Comparison of ENCODE assay signal across 8 cellular contexts in genomic region chr2:71332413-71332866, GRCh38. TPM values are rescaled to one million over a fixed set of nuclear protein-coding genes. Genes with fewer than 3 reads are reported as not detected.
DNase-seq lines count a peak whose midpoint lies in the region; ATAC-seq and TF ChIP-seq lines count a peak whose summit lies in the region.

No MANE protein-coding gene starts in this region.

- H3K9me3 ChIP-seq in PC-3 (ENCODE audit: low read length) (no peaks in the 10 kb centered on the region), esophagus (ENCODE audit: control insufficient read depth in 2 of 2, insufficient read depth in 1 of 2, low read depth in 1 of 2, low read length in 1 of 2) (no peaks in the 10 kb centered on the region), prostate gland (no peaks in the 10 kb centered on the region)

- H3K79me2 ChIP-seq in PC-3 (ENCODE audit: low read length): peaks cover 59% of the 10 kb centered on the region

- ATAC-seq in PC-3: no peak
- no peak for ATAC-seq in HG02610 (IDR thresholded peaks at IDR 0.05; ENCODE audit: unreplicated experiment)

- TF ChIP-seq CTCF in GM12864 (IDR thresholded peaks at IDR 0.05; ENCODE audit: low read depth, low read length, missing control alignments) (no peak), PC-3 (conservative IDR thresholded peaks at IDR 0.05; ENCODE audit: low read depth, low read length) (no peak), prostate gland (IDR thresholded peaks at IDR 0.05) (no peak), GM10266 (IDR thresholded peaks at IDR 0.05; ENCODE audit: control insufficient read depth, insufficient read depth, low read depth, missing control alignments) (no peak)

- peak overlapping the region; percentile 100 for H3K4me3 ChIP-seq in GM12864 (ENCODE audit: low read depth, low read length)
- peak overlapping the region; percentile 88 for H3K4me3 ChIP-seq in PC-3 (ENCODE audit: low read length)
- peak overlapping the region; percentile 98 to 100 for H3K4me3 ChIP-seq in esophagus (ENCODE audit: low read depth in 1 of 2, low read length in 2 of 2)
- H3K4me3 ChIP-seq in prostate gland: peak overlapping the region; percentile 68 to 91

- peak overlapping the region; percentile 96 for H3K4me2 ChIP-seq in PC-3 (ENCODE audit: low read length)

- H3K4me1 ChIP-seq in PC-3 (ENCODE audit: insufficient read depth, low read length): peaks cover 29% of the 10 kb centered on the region
- H3K4me1 ChIP-seq in esophagus (ENCODE audit: control insufficient read depth in 2 of 2, insufficient read depth in 2 of 2, low read length in 1 of 2): no peaks in the 10 kb centered on the region
- H3K4me1 ChIP-seq in prostate gland (replicated peaks): no peaks in the 10 kb centered on the region

- no peak for TF ChIP-seq POLR2A in prostate gland (IDR thresholded peaks at IDR 0.05)

- POLR2A ChIA-PET in PC-3 (lab: Charles Lee; ENCODE audit: unreplicated experiment): interaction anchor here (0.5 kb wide), 1 partner anchor 106 kb away, joined by 3 read pairs; the partner anchor contains the start of gene PAIP2B

- no peak for DNase-seq in GM12864 (ENCODE audit: low read depth)
- no peak for DNase-seq in PC-3
- no peak for DNase-seq in prostate gland (ENCODE audit: low spot score)
- no peak for DNase-seq in NCI-H2171 (lab: John Stamatoyannopoulos, UW)
- no peak for DNase-seq in glomerular visceral epithelial cell (ENCODE audit: extremely low spot score)
- no peak for DNase-seq in GM10266 (ENCODE audit: extremely low spot score)

- H4K20me1 ChIP-seq in PC-3 (ENCODE audit: low read length): peaks cover 33% of the 10 kb centered on the region

- H3K9ac ChIP-seq in PC-3 (ENCODE audit: low read length): peak overlapping the region; percentile 94

- WGBS in esophagus, 2 donors: 2% methylated on average over 8 of the region's 8 CpGs
- 2% methylated on average over 8 of the region's 8 CpGs for WGBS in prostate gland

- H3K27ac ChIP-seq in PC-3 (ENCODE audit: low read length) (no peak overlapping the region), esophagus (ENCODE audit: low read depth in 2 of 2, low read length in 1 of 2) (peak overlapping the region; percentile 96 to 97), prostate gland (peak overlapping the region; percentile 91 to 94)

- TSS peak; percentile 49 for BruUV-seq in PC-3 (replicated peaks; lab: Mats Ljungman, UMichigan)

- CTCF ChIA-PET in PC-3 (lab: Charles Lee): interaction anchor here (0.5 to 2.8 kb wide), 3 partner anchors 33 to 142 kb away, joined by 3 to 29 read pairs (median 10); no protein-coding TSS in a partner anchor

- H2AFZ ChIP-seq in PC-3 (ENCODE audit: low read length): peak overlapping the region; percentile 86

- H3K36me3 ChIP-seq in PC-3 (ENCODE audit: low read depth, low read length) (peaks cover 3% of the 10 kb centered on the region; the same call in 1 of the 2 replicates), esophagus (ENCODE audit: control insufficient read depth in 2 of 2, insufficient read depth in 2 of 2, low read length in 1 of 2) (no peaks in the 10 kb centered on the region), prostate gland (no peaks in the 10 kb centered on the region)

- H3K27me3 ChIP-seq in PC-3 (ENCODE audit: low read length) (no peaks in the 10 kb centered on the region), esophagus (ENCODE audit: control insufficient read depth in 1 of 2, insufficient read depth in 2 of 2, low read length in 2 of 2) (no peaks in the 10 kb centered on the region), prostate gland (replicated peaks; ENCODE audit: insufficient read depth) (no peaks in the 10 kb centered on the region)

- intact Hi-C loops in PC-3 (cut with micrococcal nuclease) (no loop called here), prostate gland (cut with DNase I) (loop anchor here (5.0 to 10.0 kb wide), 2 partner anchors 108 to 125 kb away; partner anchors contain the start of gene PAIP2B)

- no peaks in the 10 kb centered on the region for H3K9me2 ChIP-seq in PC-3 (replicated peaks; ENCODE audit: low read length)

- no peaks in the 10 kb centered on the region for H3F3A ChIP-seq in PC-3 (ENCODE audit: low read length, unreplicated experiment)

RNA-seq across cellular contexts. Expression of gene ZNF638, which starts 0.9 kb away (rescaled TPM):
- total RNA-seq in PC-3 (2014; rRNA removed) (82.9 and 93.2 TPM in 2 replicates), prostate gland (100 to 1,000 TPM; 137 to 164 TPM)
- polyA plus RNA-seq in esophagus: 100 to 1,000 TPM in 1 of 2 donors, 10 to 100 TPM in 1; 42.4 to 102 TPM
